Comparison of ENCODE assay signal across 10 cellular contexts in the genomic region with DNA sequence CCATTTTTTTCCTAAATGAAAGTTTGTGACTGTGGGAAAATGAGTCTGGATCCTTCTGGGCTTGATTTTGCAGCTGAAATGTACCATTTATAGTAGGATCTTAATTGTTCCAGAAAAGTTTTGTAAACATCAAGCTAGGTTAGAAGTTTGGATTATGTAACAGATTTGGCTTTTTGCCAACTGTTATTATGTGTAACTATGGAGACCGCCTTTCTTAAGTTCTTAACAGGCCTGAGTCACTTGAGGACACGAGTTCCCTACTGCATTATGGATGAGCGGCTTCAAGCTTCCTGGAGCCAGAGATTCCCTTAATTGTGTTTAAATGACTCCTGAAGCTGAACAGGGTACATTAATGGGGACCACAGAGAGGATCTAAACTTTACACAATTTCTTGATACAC. TPM values are rescaled to one million over a fixed set of nuclear protein-coding genes. Genes with fewer than 3 reads are reported as not detected.
DNase-seq lines count a peak whose midpoint lies in the region; ATAC-seq, FAIRE-seq and TF ChIP-seq lines count a peak whose summit lies in the region.
"Had no signal": no experiment of that assay in that cellular context is flagged by ENCODE, and none has a peak within 500 bp of the region (broad histone marks: within the 10 kb centered on the region; RNA-seq: fewer than 3 reads in every experiment).

No MANE protein-coding gene starts in this region.

- DNase-seq in DMS153 treated with DMSO at 0.1 percent for 48 hours (lab: John Stamatoyannopoulos, UW; ENCODE audit: unreplicated experiment), result peak; percentile 85
- peak; percentile 71 for DNase-seq in NCI-H2029 (lab: John Stamatoyannopoulos, UW)
- DNase-seq in astrocyte of the cerebellum (ENCODE audit: low read depth), result peak; percentile 96
- DNase-seq in keratinocyte (ENCODE audit: low read depth, low spot score), result peak; percentile 44
- DNase-seq in testis, result peak; percentile 48
- no peak for DNase-seq in stimulated activated CD4-positive, alpha-beta T cell treated with anti-CD3 and anti-CD28 coated beads, Interleukin-1b, Interleukin-23, amount 100 ng/mL, for 48 hours
- DNase-seq in GM20000 (ENCODE audit: low spot score), result no peak

- no peak overlapping the region for H2AFZ ChIP-seq in keratinocyte (ENCODE audit: control insufficient read depth, low read length)

- no peak for TF ChIP-seq POLR2A in testis (IDR thresholded peaks at IDR 0.05)

- dilution Hi-C loops in keratinocyte (cut with MboI; ENCODE audit: extremely low pct_ligation_motif_present, low sequenced_read_pairs), result no loop called here

- no peak overlapping the region for H3K4me3 ChIP-seq in astrocyte of the cerebellum (ENCODE audit: low read depth, low read length)
- H3K4me3 ChIP-seq in keratinocyte (ENCODE audit: control insufficient read depth in 2 of 3, extremely low read depth in 1 of 3, insufficient read depth in 2 of 3, low read depth in 1 of 3, low read length in 3 of 3), result no peak overlapping the region
- no peak overlapping the region for H3K4me3 ChIP-seq in testis
- H3K4me3 ChIP-seq: uterus had no signal

- no peak for ATAC-seq in GM21576 (IDR thresholded peaks at IDR 0.05; ENCODE audit: unreplicated experiment)
- ATAC-seq: HCT116 had no signal

- no peaks in the 10 kb centered on the region for H3K9me3 ChIP-seq in keratinocyte (ENCODE audit: control insufficient read depth, low read depth, low read length)
- no peaks in the 10 kb centered on the region for H3K9me3 ChIP-seq in testis
- H3K9me3 ChIP-seq: uterus had no signal

- no peaks in the 10 kb centered on the region for H3K9me1 ChIP-seq in keratinocyte (ENCODE audit: control insufficient read depth, extremely low read depth, insufficient read depth, low read length)

- no peak for TF ChIP-seq CTCF in astrocyte of the cerebellum (IDR thresholded peaks at IDR 0.05; ENCODE audit: low read depth, low read length, missing control alignments)
- no peak for TF ChIP-seq CTCF in keratinocyte (optimal IDR thresholded peaks at IDR 0.05 in 1 of 3, IDR thresholded peaks at IDR 0.05 in 1 of 3, conservative IDR thresholded peaks at IDR 0.05 in 1 of 3; ENCODE audit: extremely low read depth in 1 of 3, insufficient read depth in 2 of 3, low read length in 3 of 3)
- no peak for TF ChIP-seq CTCF in testis (IDR thresholded peaks at IDR 0.05)
- TF ChIP-seq CTCF in GM20000 (IDR thresholded peaks at IDR 0.05; ENCODE audit: extremely low read depth, missing control alignments), result no peak

- H3K4me2 ChIP-seq in keratinocyte (ENCODE audit: control insufficient read depth, extremely low read depth, insufficient read depth, low read depth, low read length), result no peak overlapping the region

- in situ Hi-C loops in astrocyte of the cerebellum (cut with HindIII; ENCODE audit: low sequenced_read_pairs), result loop anchor here (25.0 kb wide), 1 partner anchor 299 kb away; no protein-coding TSS in a partner anchor

- H3K79me2 ChIP-seq in keratinocyte (ENCODE audit: control insufficient read depth, insufficient read depth, low read length), result no peaks in the 10 kb centered on the region

- H4K20me1 ChIP-seq in keratinocyte (ENCODE audit: control insufficient read depth, extremely low read depth, insufficient read depth, low read length), result no peaks in the 10 kb centered on the region

- 44 to 48% methylated on average over 3 of the region's 3 CpGs for WGBS in testis, 2 donors

- H3K9ac ChIP-seq in keratinocyte (ENCODE audit: control insufficient read depth, extremely low read depth, insufficient read depth, low read length), result peak overlapping the region; percentile 26

- peak; percentile 79 for FAIRE-seq in keratinocyte (lab: Jason Lieb, UNC)

- H3K27me3 ChIP-seq in keratinocyte (ENCODE audit: control insufficient read depth, extremely low read depth, insufficient read depth, low read length) (no peaks in the 10 kb centered on the region), testis (no peaks in the 10 kb centered on the region)
- H3K27me3 ChIP-seq: uterus had no signal

- H3K36me3 ChIP-seq in keratinocyte (ENCODE audit: control insufficient read depth in 2 of 2, extremely low read depth in 1 of 2, insufficient read depth in 2 of 2, low read length in 2 of 2) (peaks cover 4 to 7% of the 10 kb centered on the region in 2 experiments), testis (ENCODE audit: low read depth, missing control alignments) (no peaks in the 10 kb centered on the region)
- H3K36me3 ChIP-seq: uterus had no signal

- intact Hi-C loops in testis (cut with DNase I; ENCODE audit: low total_unique reads), result no loop called here

- H3K4me1 ChIP-seq in keratinocyte (ENCODE audit: control insufficient read depth, extremely low read depth, insufficient read depth, low read length), result peaks cover 7% of the 10 kb centered on the region
- no peaks in the 10 kb centered on the region for H3K4me1 ChIP-seq in testis
- H3K4me1 ChIP-seq: uterus had no signal

- H3K27ac ChIP-seq in keratinocyte (ENCODE audit: control insufficient read depth, insufficient read depth, low read length) (peak overlapping the region; percentile 60), testis (peak overlapping the region in 1 of 2 donors; percentile 65)

RNA-seq across cellular contexts. Expression of a gene that starts 22.2 kb away (rescaled TPM):
- polyA plus RNA-seq in keratinocyte (2.7 to 4.5 TPM (median 3.3 TPM) in 3 replicates), testis (ENCODE audit: insufficient read depth, low read depth, low replicate concordance) (26.0 TPM)
- polyA plus RNA-seq in keratinocyte (2011; ENCODE audit: low read depth), result 2.5 TPM
- 2.9 and 4.7 TPM in 2 replicates for polyA plus RNA-seq in keratinocyte (2011; cell fraction: cytosol; rRNA removed)
- polyA plus RNA-seq in keratinocyte (2011; cell fraction: nucleus; rRNA removed), result 1.8 and 1.9 TPM in 2 replicates
- 3.4 and 4.7 TPM in 2 replicates for polyA plus RNA-seq in keratinocyte (2012; ENCODE audit: low replicate concordance)
- polyA minus RNA-seq in keratinocyte, result 1.6 to 2.5 TPM (median 2.1 TPM) in 3 replicates
- 2.5 TPM for polyA minus RNA-seq in keratinocyte (2011; cell fraction: cytosol; rRNA and poly(A)+ RNA removed)
- 0.74 and 0.93 TPM in 2 replicates for polyA minus RNA-seq in keratinocyte (2011; cell fraction: nucleus; rRNA and poly(A)+ RNA removed)
- total RNA-seq in testis, result 10 to 100 TPM; 16.3 to 17.4 TPM

RNA-seq across cellular contexts. Expression of a gene that starts 27.3 kb away (rescaled TPM):
- polyA plus RNA-seq in keratinocyte, result 1.1 to 5.0 TPM (median 1.5 TPM) in 3 replicates
- polyA plus RNA-seq in keratinocyte (2011; ENCODE audit: low read depth), result 0.94 TPM
- polyA plus RNA-seq in keratinocyte (2011; cell fraction: cytosol; rRNA removed), result 1.3 and 2.8 TPM in 2 replicates
- polyA plus RNA-seq in keratinocyte (2011; cell fraction: nucleus; rRNA removed), result 6.2 and 7.6 TPM in 2 replicates
- polyA plus RNA-seq in keratinocyte (2012; ENCODE audit: low replicate concordance), result 3.1 and 8.1 TPM in 2 replicates
- polyA minus RNA-seq in keratinocyte, result 2.6 to 13.8 TPM (median 2.8 TPM) in 3 replicates
- 6.3 TPM for polyA minus RNA-seq in keratinocyte (2011; cell fraction: cytosol; rRNA and poly(A)+ RNA removed)
- polyA minus RNA-seq in keratinocyte (2011; cell fraction: nucleus; rRNA and poly(A)+ RNA removed), result 6.0 and 7.3 TPM in 2 replicates
- total RNA-seq in testis, result 10 to 100 TPM; 35.8 to 36.2 TPM
- polyA plus RNA-seq in testis (ENCODE audit: insufficient read depth, low read depth, low replicate concordance), result 26.6 TPM

Comparison
In these comparisons a context has a peak if more than half of its experiments do, and no peak if none do; other contexts are left out.
1. DNase-seq: peak in DMS153 treated with DMSO at 0.1 percent for 48 hours (single experiment), NCI-H2029 (single experiment), astrocyte of the cerebellum (single experiment), keratinocyte (single experiment) and testis (single experiment); none in stimulated activated CD4-positive, alpha-beta T cell treated with anti-CD3 and anti-CD28 coated beads, Interleukin-1b, Interleukin-23, amount 100 ng/mL, for 48 hours (single experiment) and GM20000 (single experiment).